ENCODE assay signal across 8 cellular contexts in the genomic region with DNA sequence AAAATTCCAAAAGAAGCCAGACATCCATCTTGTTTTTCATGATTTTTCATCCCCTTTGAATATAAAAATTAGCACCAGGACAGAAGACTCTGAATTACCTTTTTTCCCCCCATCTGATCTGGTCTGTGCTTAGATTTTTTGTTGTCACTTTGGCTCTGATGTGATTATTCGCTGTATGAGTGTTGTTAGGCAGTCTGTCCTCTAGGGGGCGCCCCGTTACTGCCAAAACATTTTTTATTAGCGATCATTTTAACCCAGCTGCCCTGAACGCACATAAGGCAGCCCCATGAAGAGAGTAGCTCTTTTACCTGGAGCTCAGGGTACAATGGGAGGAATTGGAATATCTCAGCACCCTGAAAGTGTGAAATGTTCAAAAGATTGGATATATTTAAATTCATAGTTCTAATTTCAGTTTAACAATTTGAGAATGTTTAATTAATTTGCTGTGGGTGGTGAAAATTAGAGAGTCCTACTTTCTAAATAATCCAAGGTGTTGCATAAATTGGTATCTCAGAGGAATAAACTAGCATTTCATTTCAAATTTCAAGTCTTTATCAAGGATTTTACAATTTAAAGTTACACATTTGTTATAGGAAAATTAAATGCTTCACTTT.
DNase-seq lines count a peak whose midpoint lies in the region; ATAC-seq and TF ChIP-seq lines count a peak whose summit lies in the region.

No MANE protein-coding gene starts in this region.

- no peak overlapping the region for H2AK5ac ChIP-seq in trophoblast cell (ENCODE audit: low read length)

- peaks cover 53% of the 10 kb centered on the region for H3K36me3 Mint-ChIP-seq in activated naive CD4-positive, alpha-beta T cell treated with anti-CD3 and anti-CD28 coated beads, Interleukin-2, amount 10 ng/mL, durations not matched to agents 7 days and 5 days

- no peak for TF ChIP-seq EP300 in SK-N-SH (IDR thresholded peaks at IDR 0.05; ENCODE audit: borderline replicate concordance in 1 of 2, low read depth in 1 of 2, low read length in 1 of 2)
- TF ChIP-seq EP300 in upper lobe of left lung (IDR thresholded peaks at IDR 0.05): no peak

- CTCF ChIA-PET in SK-N-SH (lab: Yijun Ruan, JAX): interaction anchor here (0.6 to 6.0 kb wide), 41 partner anchors 8 to 473 kb away, joined by 3 to 68 read pairs (median 4); a partner anchor contains a TSS
- CTCF ChIA-PET in activated naive CD4-positive, alpha-beta T cell treated with anti-CD3 and anti-CD28 coated beads, Interleukin-2, amount 10 ng/mL, durations not matched to agents 7 days and 5 days (lab: Charles Lee): interaction anchor here (0.7 to 4.5 kb wide), 25 partner anchors 9 to 576 kb away, joined by 3 to 55 read pairs (median 4); a partner anchor contains a TSS

- H3K9ac ChIP-seq in SK-N-SH (no peak overlapping the region), trophoblast cell (ENCODE audit: low read length) (no peak overlapping the region)

- no peaks in the 10 kb centered on the region for H3K79me1 ChIP-seq in trophoblast cell (ENCODE audit: low read length)

- H3K18ac ChIP-seq in trophoblast cell (ENCODE audit: low read length): no peak overlapping the region

- no peak overlapping the region for H4K8ac ChIP-seq in trophoblast cell (ENCODE audit: low read depth, low read length)

- POLR2A ChIA-PET in SK-N-SH (lab: Yijun Ruan, JAX): interaction anchor here (0.6 to 1.2 kb wide), 3 partner anchors 15 to 218 kb away, joined by 3 to 4 read pairs (median 4); a partner anchor contains a TSS

- no peak overlapping the region for H2BK5ac ChIP-seq in trophoblast cell (ENCODE audit: low read depth, low read length, poor library complexity)

- no peaks in the 10 kb centered on the region for H3K9me2 ChIP-seq in SK-N-SH

- H2AFZ ChIP-seq in SK-N-SH (ENCODE audit: low read depth) (no peak overlapping the region), trophoblast cell (ENCODE audit: insufficient read depth, low read length, poor library complexity) (no peak overlapping the region)

- no peak overlapping the region for H2BK12ac ChIP-seq in trophoblast cell (ENCODE audit: low read length)

- H3K4ac ChIP-seq in trophoblast cell (ENCODE audit: low read depth, low read length): no peak overlapping the region

- H3K4me1 ChIP-seq in SK-N-SH (ENCODE audit: control insufficient read depth in 1 of 2, insufficient read depth in 2 of 2, low read depth in 1 of 2, low read length in 1 of 2): no peaks in the 10 kb centered on the region
- no peaks in the 10 kb centered on the region for H3K4me1 ChIP-seq in trophoblast cell (ENCODE audit: control insufficient read depth in 1 of 2, insufficient read depth in 2 of 2, low read length in 2 of 2)
- H3K4me1 ChIP-seq in upper lobe of left lung: no peaks in the 10 kb centered on the region

- DNase-seq in G401 (ENCODE audit: low spot score): peak; percentile 89
- peak; percentile 73 for DNase-seq in NCI-H1092 treated with DMSO at 0.1 percent for 48 hours (lab: John Stamatoyannopoulos, UW)
- DNase-seq in SK-N-SH: peak; percentile 65
- DNase-seq in activated naive CD4-positive, alpha-beta T cell treated with anti-CD3 and anti-CD28 coated beads, Interleukin-2, amount 10 ng/mL, durations not matched to agents 7 days and 5 days: peak; percentile 88
- peak; percentile 79 for DNase-seq in glomerular visceral epithelial cell (ENCODE audit: extremely low spot score)
- peak; percentile 73 to 87 for DNase-seq in trophoblast cell
- DNase-seq in upper lobe of left lung: peak in 1 of 2 donors; percentile 80

- no peak overlapping the region for H3K27ac Mint-ChIP-seq in activated naive CD4-positive, alpha-beta T cell treated with anti-CD3 and anti-CD28 coated beads, Interleukin-2, amount 10 ng/mL, durations not matched to agents 7 days and 5 days

- peaks cover 76% of the 10 kb centered on the region in 2 experiments for H3K36me3 ChIP-seq in SK-N-SH (replicated peaks in 1 of 2; ENCODE audit: control insufficient read depth in 1 of 2, insufficient read depth in 2 of 2, low read length in 1 of 2)
- peaks cover 8 to 21% of the 10 kb centered on the region in 2 experiments for H3K36me3 ChIP-seq in trophoblast cell (ENCODE audit: control insufficient read depth in 1 of 2, insufficient read depth in 2 of 2, low read length in 2 of 2)
- peaks cover 37 to 95% (median 57%) of the 10 kb centered on the region in 4 donors for H3K36me3 ChIP-seq in upper lobe of left lung

- H3K4me3 ChIP-seq in SK-N-SH (ENCODE audit: low read depth in 2 of 2, low read length in 1 of 2) (no peak overlapping the region; a peak in 1 of 4 replicates), trophoblast cell (ENCODE audit: low read depth, low read length) (no peak overlapping the region), upper lobe of left lung (no peak overlapping the region)

- H3K27ac ChIP-seq in SK-N-SH (ENCODE audit: low read depth in 2 of 2, low read length in 1 of 2): no peak overlapping the region
- H3K27ac ChIP-seq in trophoblast cell (ENCODE audit: low read depth, low read length): no peak overlapping the region
- H3K27ac ChIP-seq in upper lobe of left lung: no peak overlapping the region

- 1% methylated on average over 5 of the region's 5 CpGs for WGBS in SK-N-SH (ENCODE audit: low lambda C conversion rate)
- no CpG with 5 or more reads among the region's 5 CpGs for WGBS in trophoblast cell (ENCODE audit: extremely low coverage, insufficient coverage, insufficient read length)
- WGBS in upper lobe of left lung, 2 donors: 1 to 4% methylated on average over 5 of the region's 5 CpGs

- H4K12ac ChIP-seq in trophoblast cell (ENCODE audit: low read depth, low read length): no peak overlapping the region

- peak; percentile 90 for TF ChIP-seq RAD21 in SK-N-SH (IDR thresholded peaks at IDR 0.05; ENCODE audit: low read length)

- H3K27me3 Mint-ChIP-seq in activated naive CD4-positive, alpha-beta T cell treated with anti-CD3 and anti-CD28 coated beads, Interleukin-2, amount 10 ng/mL, durations not matched to agents 7 days and 5 days: no peaks in the 10 kb centered on the region

- H3K9me3 Mint-ChIP-seq in activated naive CD4-positive, alpha-beta T cell treated with anti-CD3 and anti-CD28 coated beads, Interleukin-2, amount 10 ng/mL, durations not matched to agents 7 days and 5 days: no peaks in the 10 kb centered on the region

- H3K4me2 ChIP-seq in SK-N-SH (no peak overlapping the region), trophoblast cell (ENCODE audit: low read length) (no peak overlapping the region)

- H2BK120ac ChIP-seq in trophoblast cell (ENCODE audit: insufficient read depth, low read length, poor library complexity): no peak overlapping the region

- H3K14ac ChIP-seq in trophoblast cell (ENCODE audit: low read length): no peak overlapping the region

- no peaks in the 10 kb centered on the region for H3K79me2 ChIP-seq in SK-N-SH (ENCODE audit: insufficient read depth)
- H3K79me2 ChIP-seq in trophoblast cell (ENCODE audit: control insufficient read depth, insufficient read depth, low read length, poor library complexity): no peaks in the 10 kb centered on the region

- H4K91ac ChIP-seq in trophoblast cell (ENCODE audit: low read depth, low read length): no peak overlapping the region

- no peaks in the 10 kb centered on the region for H3K9me3 ChIP-seq in SK-N-SH
- no peaks in the 10 kb centered on the region for H3K9me3 ChIP-seq in trophoblast cell (ENCODE audit: insufficient read depth, low read depth, low read length)
- no peaks in the 10 kb centered on the region for H3K9me3 ChIP-seq in upper lobe of left lung

- peak; percentile 90 to 91 for ATAC-seq in upper lobe of left lung (ENCODE audit: low FRiP score in 2 of 2)
- no peak for ATAC-seq in GM19395 (IDR thresholded peaks at IDR 0.05; ENCODE audit: unreplicated experiment)

- no peaks in the 10 kb centered on the region for H3K27me3 ChIP-seq in SK-N-SH (ENCODE audit: insufficient read depth)
- no peaks in the 10 kb centered on the region for H3K27me3 ChIP-seq in trophoblast cell (ENCODE audit: insufficient read depth, low read length)
- no peaks in the 10 kb centered on the region for H3K27me3 ChIP-seq in upper lobe of left lung

- peak; percentile 96 for TF ChIP-seq CTCF in SK-N-SH (IDR thresholded peaks at IDR 0.05)
- peak; percentile 74 to 87 (median 84) for TF ChIP-seq CTCF in upper lobe of left lung (IDR thresholded peaks at IDR 0.05)

- no peak for TF ChIP-seq POLR2A in upper lobe of left lung (IDR thresholded peaks at IDR 0.05)

- H3K23ac ChIP-seq in trophoblast cell (ENCODE audit: low read length): no peak overlapping the region

- H4K20me1 ChIP-seq in SK-N-SH (ENCODE audit: insufficient read depth): no peaks in the 10 kb centered on the region

- peaks cover 15% of the 10 kb centered on the region for H3F3A ChIP-seq in SK-N-SH (replicated peaks; ENCODE audit: insufficient read depth)

- no peaks in the 10 kb centered on the region for H3K4me1 Mint-ChIP-seq in activated naive CD4-positive, alpha-beta T cell treated with anti-CD3 and anti-CD28 coated beads, Interleukin-2, amount 10 ng/mL, durations not matched to agents 7 days and 5 days

- no peak overlapping the region for H3K4me3 Mint-ChIP-seq in activated naive CD4-positive, alpha-beta T cell treated with anti-CD3 and anti-CD28 coated beads, Interleukin-2, amount 10 ng/mL, durations not matched to agents 7 days and 5 days

- in situ Hi-C loops in G401 (cut with HindIII; ENCODE audit: low sequenced_read_pairs): loop anchor here (25.0 kb wide), 1 partner anchor 201 kb away; no protein-coding TSS in a partner anchor

TF ChIP-seq in SK-N-SH, 30 proteins besides CTCF, POLR2A, EP300 and RAD21 (continues in another document):
- TF ChIP-seq TAF1 (IDR thresholded peaks at IDR 0.05; ENCODE audit: borderline replicate concordance, low read depth, low read length) (no peak), SMC3 (IDR thresholded peaks at IDR 0.05; ENCODE audit: low read depth, low read length) (peak; percentile 82), POLR2AphosphoS5 (IDR thresholded peaks at IDR 0.05; ENCODE audit: low read depth, low read length) (no peak), FOXM1 (IDR thresholded peaks at IDR 0.05; ENCODE audit: low read depth) (no peak)
- TF ChIP-seq, protein P1, sequence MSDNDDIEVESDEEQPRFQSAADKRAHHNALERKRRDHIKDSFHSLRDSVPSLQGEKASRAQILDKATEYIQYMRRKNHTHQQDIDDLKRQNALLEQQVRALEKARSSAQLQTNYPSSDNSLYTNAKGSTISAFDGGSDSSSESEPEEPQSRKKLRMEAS (IDR thresholded peaks at IDR 0.05; ENCODE audit: low read depth): no peak
